Comparison of ENCODE assay signal across 8 cellular contexts in genomic region chr4:88613417-88613875, GRCh38. TPM values are rescaled to one million over a fixed set of nuclear protein-coding genes. Genes with fewer than 3 reads are reported as not detected.
A peak's percentile ranks its signal among the peaks of the same experiment; 100 is the strongest.
DNase-seq lines count a peak whose midpoint lies in the region; ATAC-seq and TF ChIP-seq lines count a peak whose summit lies in the region.

No MANE protein-coding gene starts in this region.

- H3K36me3 Mint-ChIP-seq in WTC11 = no peaks in the 10 kb centered on the region

- WGBS in heart right ventricle, 2 donors = 13 to 21% methylated on average over 5 of the region's 5 CpGs

- peaks cover 22% of the 10 kb centered on the region for H3K4me1 Mint-ChIP-seq in WTC11

- peak overlapping the region; percentile 58; the same call in 1 of the 2 replicates for H3K27ac Mint-ChIP-seq in WTC11

- H3K9me3 ChIP-seq in heart right ventricle = no peaks in the 10 kb centered on the region
- H3K9me3 ChIP-seq in thoracic aorta = no peaks in the 10 kb centered on the region

- H3K27ac ChIP-seq in heart right ventricle (peak overlapping the region; percentile 57 to 85 (median 72)), thoracic aorta (peak overlapping the region; percentile 68 to 82)

- intact Hi-C loops in heart right ventricle (cut with DNase I) = loop anchor here in 1 of 10 donors (5.0 kb wide), 1 partner anchor 1091 kb away; no protein-coding TSS in a partner anchor

- H3K4me3 ChIP-seq in heart right ventricle (peak overlapping the region in 2 of 10 donors; percentile 0 to 6), thoracic aorta (peak overlapping the region; percentile 3)

- ATAC-seq in WTC11 (peak; percentile 69), heart right ventricle (peak in 6 of 8 donors; percentile 23 to 61 (median 38)), thoracic aorta (ENCODE audit: insufficient number of reproducible peaks, low FRiP score, low read depth) (no peak)

- H3K4me1 ChIP-seq in heart right ventricle (peaks cover 17 to 94% (median 68%) of the 10 kb centered on the region in 9 donors), thoracic aorta (ENCODE audit: control insufficient read depth in 1 of 2, low read depth in 2 of 2) (peaks cover 43 to 74% of the 10 kb centered on the region in 2 donors)

- H3K27me3 ChIP-seq in heart right ventricle (no peaks in the 10 kb centered on the region), thoracic aorta (replicated peaks; ENCODE audit: insufficient read depth) (no peaks in the 10 kb centered on the region)

- POLR2A ChIA-PET in WTC11 (lab: Charles Lee) = interaction anchor here (0.6 kb wide), 1 partner anchor 560 kb away, joined by 4 read pairs; no protein-coding TSS in a partner anchor

- peaks cover 4% of the 10 kb centered on the region for H3K9me3 Mint-ChIP-seq in WTC11

- H3K36me3 ChIP-seq in heart right ventricle = peaks cover 0 to 11% (median 0%) of the 10 kb centered on the region in 9 donors
- no peaks in the 10 kb centered on the region for H3K36me3 ChIP-seq in thoracic aorta

- H3K27me3 Mint-ChIP-seq in WTC11 (ENCODE audit: low read depth) = no peaks in the 10 kb centered on the region

- no peak for TF ChIP-seq CTCF in WTC11 (IDR thresholded peaks at IDR 0.05)
- no peak for TF ChIP-seq CTCF in heart right ventricle (IDR thresholded peaks at IDR 0.05)
- no peak for TF ChIP-seq CTCF in thoracic aorta (IDR thresholded peaks at IDR 0.05)

- CTCF ChIA-PET in WTC11 (lab: Charles Lee) = interaction anchor here (1.1 to 1.5 kb wide), 5 partner anchors 40 to 79 kb away, joined by 3 to 8 read pairs (median 5); no protein-coding TSS in a partner anchor

- H3K4me3 Mint-ChIP-seq in WTC11 = no peak overlapping the region; the same call in 1 of the 2 replicates

- peak; percentile 1 for DNase-seq in stimulated activated CD8-positive, alpha-beta memory T cell treated with anti-CD3 and anti-CD28 coated beads, Interleukin-15, amount 100 ng/mL, for 1 hour (ENCODE audit: low read depth)
- DNase-seq in stimulated activated CD8-positive, alpha-beta memory T cell treated with anti-CD3 and anti-CD28 coated beads, Interleukin-4, amount 100 ng/mL, for 48 hours = no peak
- peak; percentile 42 to 97 (median 72) for DNase-seq in NCI-H1417 (lab: John Stamatoyannopoulos, UW)
- no peak for DNase-seq in WTC11 (ENCODE audit: low spot score)
- DNase-seq in heart right ventricle = no peak
- no peak for DNase-seq in thoracic aorta (ENCODE audit: low spot score)
- no peak for DNase-seq in EL
- DNase-seq in NCI-H1930 (lab: John Stamatoyannopoulos, UW) = no peak

TF ChIP-seq in WTC11, 78 proteins besides CTCF, POLR2A, EP300 and RAD21:
- TF ChIP-seq ZNF232 (CRISPR knock-in tag; IDR thresholded peaks at IDR 0.05) (no peak), AFF4 (CRISPR knock-in tag; IDR thresholded peaks at IDR 0.05; ENCODE audit: borderline replicate concordance) (no peak), PRDM15 (CRISPR knock-in tag; IDR thresholded peaks at IDR 0.05) (no peak), ZNF512 (CRISPR knock-in tag; IDR thresholded peaks at IDR 0.05; ENCODE audit: borderline replicate concordance) (no peak), FOXJ3 (CRISPR knock-in tag; IDR thresholded peaks at IDR 0.05; ENCODE audit: borderline replicate concordance) (no peak), NR3C1 (CRISPR knock-in tag; conservative IDR thresholded peaks at IDR 0.05; ENCODE audit: low read depth) (no peak), TEAD1 (CRISPR knock-in tag; IDR thresholded peaks at IDR 0.05) (no peak), SP1 (CRISPR knock-in tag; conservative IDR thresholded peaks at IDR 0.05) (no peak), SOX15 (CRISPR knock-in tag; IDR thresholded peaks at IDR 0.05) (no peak), MAX (CRISPR knock-in tag; IDR thresholded peaks at IDR 0.05) (no peak), ZNF219 (CRISPR knock-in tag; IDR thresholded peaks at IDR 0.05; ENCODE audit: borderline replicate concordance) (no peak)

RNA-seq across cellular contexts. Expression of gene HERC3, which starts 21.2 kb away (rescaled TPM):
- 5.2 to 6.3 TPM (median 5.5 TPM) in 3 replicates for total RNA-seq in WTC11 (2021)
- total RNA-seq in heart right ventricle = 10 to 100 TPM; 40.6 to 62.6 (median 47.2) TPM
- 10 to 100 TPM in 1 of 2 donors, 1 to 10 TPM in 1; 8.5 to 13.2 TPM for polyA plus RNA-seq in heart right ventricle
- total RNA-seq in thoracic aorta = 10 to 100 TPM; 34.5 to 51.4 TPM

Comparison
In these comparisons a context has a peak if more than half of its experiments do, and no peak if none do; other contexts are left out.
1. DNase-seq: peak in stimulated activated CD8-positive, alpha-beta memory T cell treated with anti-CD3 and anti-CD28 coated beads, Interleukin-15, amount 100 ng/mL, for 1 hour (single experiment) and NCI-H1417 (3 of 3); none in stimulated activated CD8-positive, alpha-beta memory T cell treated with anti-CD3 and anti-CD28 coated beads, Interleukin-4, amount 100 ng/mL, for 48 hours (single experiment), WTC11 (single experiment), heart right ventricle (0 of 2), thoracic aorta (single experiment), EL (single experiment) and NCI-H1930 (0 of 2).